In the genomic region with DNA sequence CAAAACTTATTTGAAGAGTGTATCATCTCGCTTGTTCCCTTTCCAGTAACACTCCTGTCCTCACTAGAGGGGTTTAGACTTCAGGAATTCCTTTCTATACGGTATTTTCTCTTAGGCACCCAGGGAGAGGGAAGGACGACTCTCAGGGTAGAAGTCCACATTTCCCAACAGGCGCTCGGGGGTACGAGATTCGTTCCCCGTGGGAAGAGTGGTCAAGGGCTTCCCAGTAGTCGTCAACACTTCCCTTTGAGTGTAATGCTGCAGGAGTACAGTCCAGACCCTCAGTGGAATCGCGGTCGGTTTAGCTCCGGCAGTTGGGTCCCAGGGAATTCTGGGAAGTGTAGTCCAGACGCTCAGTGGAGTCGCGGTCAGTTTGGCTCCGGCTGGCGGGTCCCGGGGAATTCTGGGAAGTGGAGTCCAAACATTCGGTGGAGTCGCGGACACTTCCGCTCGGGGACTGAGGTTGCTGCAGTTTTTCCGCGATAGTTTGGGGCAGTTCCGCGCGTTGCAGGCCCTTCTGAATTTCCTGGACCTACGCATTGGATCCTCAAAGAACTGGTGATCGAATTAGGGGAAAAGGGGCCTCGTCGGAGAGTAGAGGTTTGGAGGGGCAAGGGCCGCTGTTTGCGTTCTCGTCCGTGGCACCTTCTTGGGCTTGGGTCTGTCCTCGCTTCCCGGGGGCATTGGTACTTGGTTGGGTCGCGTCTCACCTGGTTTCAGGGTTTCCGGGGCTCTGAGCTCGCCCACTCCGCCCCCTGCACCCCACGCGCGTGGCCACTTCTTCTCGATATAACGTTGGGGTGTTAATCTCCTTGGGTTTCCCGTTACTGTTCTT, we compare ENCODE assay signal across 8 cellular contexts. TPM values are rescaled to one million over a fixed set of nuclear protein-coding genes. Genes with fewer than 3 reads are reported as not detected.
DNase-seq lines count a peak whose midpoint lies in the region; ATAC-seq and TF ChIP-seq lines count a peak whose summit lies in the region.

A gene (plus strand): TSS at position 431 of the 835 bp plus-strand sequence. CDS start 3,513 bp downstream, outside the sequence.

- H3K27ac ChIP-seq in ascending aorta, result peak within 1 kb of the TSS; percentile 66 to 67
- H3K27ac ChIP-seq in right cardiac atrium (ENCODE audit: low read length), result peak within 1 kb of the TSS; percentile 77
- H3K27ac ChIP-seq in uterus, result peak within 1 kb of the TSS; percentile 60 to 69

- peak; percentile 82 for ATAC-seq in HG02884 (IDR thresholded peaks at IDR 0.05; ENCODE audit: unreplicated experiment)
- peak; percentile 99 for ATAC-seq in right cardiac atrium

- no peaks in the 10 kb centered on the region for H3K4me1 ChIP-seq in ascending aorta
- H3K4me1 ChIP-seq in right cardiac atrium (ENCODE audit: control insufficient read depth, insufficient read depth, low read length), result no peaks in the 10 kb centered on the region
- H3K4me1 ChIP-seq in uterus, result no peaks in the 10 kb centered on the region

- H3K36me3 ChIP-seq in ascending aorta, result peaks cover 26 to 28% of the 10 kb centered on the region in 2 donors
- no peaks in the 10 kb centered on the region for H3K36me3 ChIP-seq in uterus

- H3K27me3 ChIP-seq in ascending aorta, result no peaks in the 10 kb centered on the region
- no peaks in the 10 kb centered on the region for H3K27me3 ChIP-seq in right cardiac atrium (ENCODE audit: control insufficient read depth, insufficient read depth)
- no peaks in the 10 kb centered on the region for H3K27me3 ChIP-seq in uterus

- peak in 1 of 2 donors; percentile 20 for TF ChIP-seq POLR2A in uterus (IDR thresholded peaks at IDR 0.05)

- H3K4me3 ChIP-seq in GM12865 (ENCODE audit: low read depth, low read length) (peak within 1 kb of the TSS; percentile 89), ascending aorta (peak within 1 kb of the TSS; percentile 80 to 86), right cardiac atrium (ENCODE audit: low read length) (peak within 1 kb of the TSS; percentile 78), uterus (peak within 1 kb of the TSS; percentile 71 to 73)

- H3K9me3 ChIP-seq in ascending aorta, result peaks cover 0 to 21% of the 10 kb centered on the region in 2 donors
- no peaks in the 10 kb centered on the region for H3K9me3 ChIP-seq in right cardiac atrium (ENCODE audit: control insufficient read depth, low read length)
- H3K9me3 ChIP-seq in uterus, result no peaks in the 10 kb centered on the region

- peak; percentile 94 for DNase-seq in GM12865 (ENCODE audit: low read depth)
- peak; percentile 85 for DNase-seq in NCI-H1694 treated with DMSO at 0.1 percent for 48 hours (lab: John Stamatoyannopoulos, UW)
- DNase-seq in ascending aorta (ENCODE audit: low spot score in 2 of 2), result peak; percentile 66 to 95
- peak; percentile 91 to 95 (median 95) for DNase-seq in right cardiac atrium
- peak; percentile 94 for DNase-seq in putamen (ENCODE audit: low spot score)
- peak; percentile 88 to 92 for DNase-seq in uterus

- WGBS in right cardiac atrium, result under 1% methylated on average over 50 of the region's 50 CpGs

- no peak for TF ChIP-seq CTCF in GM12865 (IDR thresholded peaks at IDR 0.05; ENCODE audit: insufficient read depth, low read depth, low read length, missing control alignments)
- no peak for TF ChIP-seq CTCF in ascending aorta (IDR thresholded peaks at IDR 0.05)
- no peak for TF ChIP-seq CTCF in uterus (IDR thresholded peaks at IDR 0.05)

- intact Hi-C loops in T-helper 2 cell treated with Interferon-gamma antibody and Interleukin-4, amounts not matched to agents 100 ng/mL and 5 ng/mL, for 36 hours (cut with micrococcal nuclease), result loop anchor here (1.0 to 2.0 kb wide), 4 partner anchors 19 to 159 kb away; a partner anchor contains a TSS
- intact Hi-C loops in ascending aorta (cut with DNase I), result loop anchor here (1.0 to 5.0 kb wide), 7 partner anchors 19 to 263 kb away; a partner anchor contains a TSS
- intact Hi-C loops in right cardiac atrium (cut with DNase I), result loop anchor here in 1 of 4 donors (2.0 kb wide), 1 partner anchor 19 kb away; a partner anchor contains a TSS
- intact Hi-C loops in uterus (cut with DNase I; ENCODE audit: low total_unique reads), result no loop called here

RNA-seq across cellular contexts. Expression of the gene that starts here (rescaled TPM):
- 31.4 and 33.8 TPM in 2 replicates for total RNA-seq in T-helper 2 cell treated with Interferon-gamma antibody and Interleukin-4, amounts not matched to agents 100 ng/mL and 5 ng/mL, for 36 hours
- total RNA-seq in ascending aorta, result 119 TPM
- 10 to 100 TPM; 14.9 to 17.0 (median 15.9) TPM for total RNA-seq in right cardiac atrium
- 10.1 TPM for polyA plus RNA-seq in right cardiac atrium
- total RNA-seq in uterus, result 10 to 100 TPM in 3 of 4 donors, 1 to 10 TPM in 1; 7.4 to 59.7 (median 37.1) TPM

Comparison
In these comparisons a context has a peak if more than half of its experiments do, and no peak if none do; other contexts are left out.
1. Peak in every context shown above with its lines: DNase-seq, ATAC-seq, H3K4me3 ChIP-seq and H3K27ac ChIP-seq.